Comparison of ENCODE assay signal across 22 cellular contexts in genomic region chr5:113759505-113760145, GRCh38.
DNase-seq lines count a peak whose midpoint lies in the region; ATAC-seq, FAIRE-seq and TF ChIP-seq lines count a peak whose summit lies in the region.
"Had no signal": no experiment of that assay in that cellular context is flagged by ENCODE, and none has a peak within 500 bp of the region (broad histone marks: within the 10 kb centered on the region; RNA-seq: fewer than 3 reads in every experiment).

No MANE protein-coding gene starts in this region.

- ATAC-seq in GM18498 (IDR thresholded peaks at IDR 0.05; ENCODE audit: unreplicated experiment) (peak; percentile 57), GM19455 (IDR thresholded peaks at IDR 0.05; ENCODE audit: unreplicated experiment) (peak; percentile 50), HG02610 (IDR thresholded peaks at IDR 0.05; ENCODE audit: unreplicated experiment) (peak; percentile 38), GM21723 (IDR thresholded peaks at IDR 0.05; ENCODE audit: unreplicated experiment) (no peak)
- ATAC-seq: T-cell had no signal

- H3K79me2 ChIP-seq in astrocyte (ENCODE audit: insufficient read depth, low read length), result no peaks in the 10 kb centered on the region

- peak overlapping the region; percentile 31 for H3K27ac Mint-ChIP-seq in astrocyte (ENCODE audit: unreplicated experiment)
- H3K27ac Mint-ChIP-seq in activated CD4-positive, alpha-beta T cell treated with anti-CD3 and anti-CD28 coated beads, Interleukin-2, amount 10 ng/mL, durations not matched to agents 24 days and 14 days, result no peak overlapping the region
- H3K27ac Mint-ChIP-seq: T-cell had no signal

- TF ChIP-seq CTCF in astrocyte (IDR thresholded peaks at IDR 0.05; ENCODE audit: insufficient read depth, low read depth, low read length), result no peak

- H3K27me3 ChIP-seq in astrocyte (ENCODE audit: insufficient read depth, low read length), result no peaks in the 10 kb centered on the region

- DNase-seq in astrocyte (ENCODE audit: low read depth) (no peak), HUDEP-2 (lab: John Stamatoyannopoulos, UW; ENCODE audit: unreplicated experiment in 76 of 76) (no peak), mesenteric fat pad (ENCODE audit: low spot score) (no peak)
- no peak for DNase-seq in activated CD4-positive, alpha-beta T cell treated with anti-CD3 and anti-CD28 coated beads, Interleukin-2, amount 10 ng/mL, durations not matched to agents 24 days and 14 days
- DNase-seq: 8988T, ACHN, Calu3, DMS79 treated with DMSO at 0.1 percent for 48 hours, GM23248, Karpas-422, NCI-H2029, NCI-H446 treated with DMSO at 0.1 percent for 48 hours, NCI-H526, NCI-H82, PC-9, SHP77, T-cell had no signal

- no peaks in the 10 kb centered on the region for H3K4me1 ChIP-seq in astrocyte (ENCODE audit: insufficient read depth, low read length)

- H4K20me1 ChIP-seq in astrocyte (ENCODE audit: insufficient read depth, low read length), result no peaks in the 10 kb centered on the region

- no peaks in the 10 kb centered on the region for H3K36me3 ChIP-seq in astrocyte (ENCODE audit: insufficient read depth, low read length)

- no peak overlapping the region for H3K4me3 Mint-ChIP-seq in astrocyte (ENCODE audit: unreplicated experiment)
- no peak overlapping the region for H3K4me3 Mint-ChIP-seq in activated CD4-positive, alpha-beta T cell treated with anti-CD3 and anti-CD28 coated beads, Interleukin-2, amount 10 ng/mL, durations not matched to agents 24 days and 14 days
- H3K4me3 Mint-ChIP-seq: T-cell had no signal

- no peak overlapping the region for H3K4me2 ChIP-seq in astrocyte (ENCODE audit: low read length)
- H3K4me2 ChIP-seq: PC-9 had no signal

- H3K9me3 Mint-ChIP-seq in astrocyte (ENCODE audit: unreplicated experiment), result peaks cover 4% of the 10 kb centered on the region
- no peaks in the 10 kb centered on the region for H3K9me3 Mint-ChIP-seq in activated CD4-positive, alpha-beta T cell treated with anti-CD3 and anti-CD28 coated beads, Interleukin-2, amount 10 ng/mL, durations not matched to agents 24 days and 14 days

- no peak overlapping the region for H3K9ac ChIP-seq in astrocyte (ENCODE audit: low read length)
- H3K9ac ChIP-seq: GM23248 had no signal

- H3K27me3 Mint-ChIP-seq in astrocyte (ENCODE audit: low read depth, unreplicated experiment), result no peaks in the 10 kb centered on the region
- H3K27me3 Mint-ChIP-seq in activated CD4-positive, alpha-beta T cell treated with anti-CD3 and anti-CD28 coated beads, Interleukin-2, amount 10 ng/mL, durations not matched to agents 24 days and 14 days, result no peaks in the 10 kb centered on the region

- FAIRE-seq in astrocyte (lab: Jason Lieb, UNC), result no peak

- no peaks in the 10 kb centered on the region for H3K36me3 Mint-ChIP-seq in astrocyte (ENCODE audit: low read depth, unreplicated experiment)
- no peaks in the 10 kb centered on the region for H3K36me3 Mint-ChIP-seq in activated CD4-positive, alpha-beta T cell treated with anti-CD3 and anti-CD28 coated beads, Interleukin-2, amount 10 ng/mL, durations not matched to agents 24 days and 14 days (ENCODE audit: low read depth)
- H3K36me3 Mint-ChIP-seq: T-cell had no signal

- intact Hi-C loops in activated CD4-positive, alpha-beta T cell treated with anti-CD3 and anti-CD28 coated beads, Interleukin-2, amount 10 ng/mL, durations not matched to agents 24 days and 14 days (cut with micrococcal nuclease), result no loop called here

- no peak overlapping the region for H2AFZ ChIP-seq in astrocyte (ENCODE audit: low read depth, low read length)
- H2AFZ ChIP-seq: GM23248, PC-9 had no signal

- H3K9me3 ChIP-seq in astrocyte (ENCODE audit: insufficient read depth, low read depth, low read length), result no peaks in the 10 kb centered on the region

- no peak overlapping the region for H3K4me3 ChIP-seq in astrocyte (ENCODE audit: insufficient read depth, low read depth, low read length)
- H3K4me3 ChIP-seq: GM23248, PC-9 had no signal

- peaks cover 24% of the 10 kb centered on the region for H3K4me1 Mint-ChIP-seq in astrocyte (ENCODE audit: low read depth, unreplicated experiment)
- H3K4me1 Mint-ChIP-seq in activated CD4-positive, alpha-beta T cell treated with anti-CD3 and anti-CD28 coated beads, Interleukin-2, amount 10 ng/mL, durations not matched to agents 24 days and 14 days, result no peaks in the 10 kb centered on the region
- H3K4me1 Mint-ChIP-seq: T-cell had no signal

- H3K27ac ChIP-seq in astrocyte (ENCODE audit: low read depth, low read length), result no peak overlapping the region
- H3K27ac ChIP-seq: GM23248, HL-60, PC-9 had no signal
